ENCODE assay signal across 1 cellular context in the genomic region with DNA sequence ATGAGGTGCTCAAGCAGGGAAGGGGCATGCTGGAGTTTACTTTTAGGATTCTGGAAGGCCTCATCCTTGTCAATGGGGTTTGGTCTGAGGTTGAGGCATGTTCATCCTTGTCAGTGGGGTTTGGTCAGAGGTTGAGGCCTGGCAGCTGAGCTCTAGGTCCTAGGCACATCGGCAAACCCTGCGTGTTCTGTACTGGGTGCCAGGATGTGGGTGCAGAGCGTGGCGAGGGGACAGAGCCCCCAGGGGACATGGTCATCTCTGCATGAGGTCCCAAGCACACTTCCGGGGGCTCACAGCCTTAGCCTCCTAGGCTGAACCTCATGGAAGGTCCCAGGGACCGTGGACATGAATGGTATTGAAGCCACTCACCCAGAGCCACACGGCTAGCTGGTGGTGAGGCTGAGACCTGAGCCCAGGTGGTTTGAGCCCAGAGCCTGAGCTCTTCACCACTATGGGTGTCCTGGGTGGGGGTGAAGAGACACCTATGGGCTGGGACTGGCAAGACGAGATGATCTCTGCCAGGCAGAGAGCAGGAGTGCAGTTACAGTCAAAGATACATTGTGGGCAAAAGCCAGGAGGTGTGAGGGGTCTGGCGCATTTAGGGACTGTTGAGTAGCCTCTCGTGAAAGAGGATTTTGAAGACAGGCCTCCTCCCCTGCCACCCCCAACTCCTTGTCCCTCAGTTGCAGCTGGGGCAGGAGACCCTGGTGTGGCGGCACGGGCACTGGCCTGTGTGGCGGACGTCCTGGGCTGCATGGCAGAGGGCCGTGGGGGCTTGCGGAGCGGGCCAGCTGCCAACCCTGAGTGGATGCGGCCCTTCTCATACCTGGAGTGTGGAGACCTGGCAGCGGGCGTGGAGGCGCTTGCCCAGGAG.
TF ChIP-seq lines count a peak whose summit lies in the region.

No MANE protein-coding gene starts in this region.

TF ChIP-seq in SK-N-SH, 30 proteins besides CTCF, POLR2A, EP300 and RAD21 (continued from another document):
- TF ChIP-seq, protein P1, sequence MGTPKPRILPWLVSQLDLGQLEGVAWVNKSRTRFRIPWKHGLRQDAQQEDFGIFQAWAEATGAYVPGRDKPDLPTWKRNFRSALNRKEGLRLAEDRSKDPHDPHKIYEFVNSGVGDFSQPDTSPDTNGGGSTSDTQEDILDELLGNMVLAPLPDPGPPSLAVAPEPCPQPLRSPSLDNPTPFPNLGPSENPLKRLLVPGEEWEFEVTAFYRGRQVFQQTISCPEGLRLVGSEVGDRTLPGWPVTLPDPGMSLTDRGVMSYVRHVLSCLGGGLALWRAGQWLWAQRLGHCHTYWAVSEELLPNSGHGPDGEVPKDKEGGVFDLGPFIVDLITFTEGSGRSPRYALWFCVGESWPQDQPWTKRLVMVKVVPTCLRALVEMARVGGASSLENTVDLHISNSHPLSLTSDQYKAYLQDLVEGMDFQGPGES (IDR thresholded peaks at IDR 0.05; ENCODE audit: low read depth, low read length) = no peak
- TF ChIP-seq TAF1 (IDR thresholded peaks at IDR 0.05; ENCODE audit: borderline replicate concordance, low read depth, low read length) = no peak
- TF ChIP-seq YY1 (IDR thresholded peaks at IDR 0.05; ENCODE audit: low read depth) = no peak
